5 cellular contexts compared by ENCODE assay signal in the genomic region with DNA sequence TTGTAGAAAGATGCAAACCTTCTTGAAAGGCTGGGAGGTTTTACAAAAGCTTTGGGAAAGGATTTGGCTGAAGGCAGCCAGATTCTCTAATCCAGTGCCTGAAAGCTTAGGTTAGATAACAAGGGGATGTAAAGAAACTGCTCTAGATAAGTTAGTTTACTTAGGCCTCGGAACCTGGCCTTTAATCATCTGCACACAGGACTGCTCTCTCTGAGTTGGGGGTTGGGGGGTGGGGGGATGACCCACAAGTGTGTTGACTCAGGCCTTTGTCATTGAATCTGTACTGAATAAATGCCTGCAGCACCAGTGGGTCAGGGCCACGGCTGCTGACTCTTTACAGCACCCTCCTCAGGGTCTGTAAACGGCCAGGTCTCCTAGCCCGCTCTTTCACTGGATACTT. TPM values are rescaled to one million over a fixed set of nuclear protein-coding genes. Genes with fewer than 3 reads are reported as not detected.
"Had no signal": no experiment of that assay in that cellular context is flagged by ENCODE, and none has a peak within 500 bp of the region (broad histone marks: within the 10 kb centered on the region; RNA-seq: fewer than 3 reads in every experiment).

No MANE protein-coding gene starts in this region.

RNA-seq across cellular contexts. Expression of gene MYO3B, which starts 58.6 kb away (rescaled TPM):
- total RNA-seq: progenitor cell of endocrine pancreas, right cardiac atrium, sigmoid colon, thoracic aorta had no signal
- polyA plus RNA-seq: psoas muscle, right cardiac atrium had no signal
